1 cellular context compared by ENCODE assay signal in genomic region chr10:80429521-80429966, GRCh38.
TF ChIP-seq lines count a peak whose summit lies in the region.

No MANE protein-coding gene starts in this region.

TF ChIP-seq in HCT116, 20 proteins besides CTCF, POLR2A, EP300 and RAD21 (continued from another document):
- no peak for TF ChIP-seq REST (IDR thresholded peaks at IDR 0.05; ENCODE audit: low read depth)
- TF ChIP-seq EGR1 (IDR thresholded peaks at IDR 0.05; ENCODE audit: low read depth) = no peak
- TF ChIP-seq FOSL1 (IDR thresholded peaks at IDR 0.05; ENCODE audit: low read depth) = peak; percentile 94
- TF ChIP-seq TCF7L2 (IDR thresholded peaks at IDR 0.05; ENCODE audit: borderline replicate concordance, extremely low read depth, insufficient read depth, insufficient read length) = no peak
- TF ChIP-seq CEBPB (IDR thresholded peaks at IDR 0.05; ENCODE audit: low read depth) = no peak
- no peak for TF ChIP-seq ZFX (IDR thresholded peaks at IDR 0.05)
- peak; percentile 88 for TF ChIP-seq JUND (IDR thresholded peaks at IDR 0.05)
- no peak for TF ChIP-seq EZH2 (IDR thresholded peaks at IDR 0.05)
- peak; percentile 27; the same call in 1 of the 2 replicates for TF ChIP-seq POLR2AphosphoS5 (IDR thresholded peaks at IDR 0.05; ENCODE audit: low read depth, low read length)
